Comparison of ENCODE assay signal across 16 cellular contexts in the genomic region with DNA sequence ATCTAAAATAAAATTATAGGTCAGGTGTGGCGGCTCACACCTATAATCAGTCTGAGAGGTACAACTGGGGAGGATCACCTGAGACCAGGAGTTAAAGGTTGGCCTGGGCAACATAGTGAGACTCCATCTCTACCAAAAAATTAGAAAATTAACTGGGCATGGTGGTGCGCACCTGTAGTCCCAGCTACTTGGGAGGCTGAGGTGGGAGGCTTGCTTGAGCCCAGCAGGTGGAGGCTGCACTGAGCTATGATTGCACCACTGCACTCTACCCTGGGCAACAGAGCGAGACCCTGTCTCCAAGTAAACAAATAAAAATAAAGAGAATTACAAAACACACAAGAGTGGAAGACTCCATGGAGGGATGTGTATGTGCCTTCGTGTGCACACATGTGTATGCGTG.
DNase-seq lines count a peak whose midpoint lies in the region; ATAC-seq and TF ChIP-seq lines count a peak whose summit lies in the region.
"Had no signal": no experiment of that assay in that cellular context is flagged by ENCODE, and none has a peak within 500 bp of the region (broad histone marks: within the 10 kb centered on the region; RNA-seq: fewer than 3 reads in every experiment).

No MANE protein-coding gene starts in this region.

- peak overlapping the region in 1 of 11 experiments; percentile 3; a peak in 1 of 22 replicates for H3K9ac ChIP-seq in BLaER1 treated with 17β-estradiol and CSF1 and Interleukin-3, amounts not matched to agents 10 nM and 100 nM
- H3K9ac ChIP-seq: GM23248 had no signal

- peak overlapping the region in 8 of 11 experiments; percentile 47 to 76 (median 61); a peak in 14 of 22 replicates for H3K4me2 ChIP-seq in BLaER1 treated with 17β-estradiol and CSF1 and Interleukin-3, amounts not matched to agents 10 nM and 100 nM

- no peaks in the 10 kb centered on the region for H3K36me3 Mint-ChIP-seq in WTC11
- H3K36me3 Mint-ChIP-seq in nephron (ENCODE audit: low read depth): no peaks in the 10 kb centered on the region
- H3K36me3 Mint-ChIP-seq: CD14-positive monocyte; CD8-positive, alpha-beta memory T cell had no signal

- H3K9me3 Mint-ChIP-seq in WTC11 (no peaks in the 10 kb centered on the region), nephron (no peaks in the 10 kb centered on the region)
- H3K9me3 Mint-ChIP-seq: CD14-positive monocyte; CD4-positive, alpha-beta T cell; CD8-positive, alpha-beta memory T cell; HFFc6 had no signal

- H3K27ac Mint-ChIP-seq in WTC11 (no peak overlapping the region), nephron (peak overlapping the region in 2 of 3 experiments; percentile 35 to 46)
- H3K27ac Mint-ChIP-seq: CD14-positive monocyte; CD4-positive, alpha-beta T cell; CD8-positive, alpha-beta memory T cell; HFFc6 had no signal

- peaks cover 30% of the 10 kb centered on the region for H3K4me1 Mint-ChIP-seq in WTC11
- H3K4me1 Mint-ChIP-seq in nephron: peaks cover 73% of the 10 kb centered on the region
- H3K4me1 Mint-ChIP-seq: CD14-positive monocyte had no signal

- no peak for DNase-seq in WTC11 (ENCODE audit: low spot score)
- no peak for DNase-seq in GM19240 (ENCODE audit: insufficient read length, low spot score)
- DNase-seq: CD4-positive, alpha-beta T cell; CD8-positive, alpha-beta memory T cell; DMS 273 treated with DMSO at 0.1 percent for 48 hours; DMS79 treated with DMSO at 0.1 percent for 48 hours; GF-D8; GM23248; H7; HFFc6 had no signal

- H4K20me1 ChIP-seq in BLaER1 treated with 17β-estradiol and CSF1 and Interleukin-3, amounts not matched to agents 10 nM and 100 nM: peaks cover 0 to 46% (median 8%) of the 10 kb centered on the region in 11 experiments; a peak in 8 of 22 replicates

- CTCF ChIA-PET in WTC11 (lab: Charles Lee): interaction anchor here (1.0 to 1.4 kb wide), 2 partner anchors 12 to 89 kb away, joined by 3 to 4 read pairs; no protein-coding TSS in a partner anchor

- H3K4me3 Mint-ChIP-seq in WTC11 (no peak overlapping the region), nephron (no peak overlapping the region)
- H3K4me3 Mint-ChIP-seq: CD14-positive monocyte; CD4-positive, alpha-beta T cell; CD8-positive, alpha-beta memory T cell; HFFc6 had no signal

- H3K4me1 ChIP-seq in BLaER1 treated with 17β-estradiol and CSF1 and Interleukin-3, amounts not matched to agents 10 nM and 100 nM: peaks cover 0 to 86% (median 67%) of the 10 kb centered on the region in 10 experiments; a peak in 17 of 20 replicates

- ATAC-seq in WTC11 (no peak), GM21447 (IDR thresholded peaks at IDR 0.05; ENCODE audit: unreplicated experiment) (no peak), HG02623 (IDR thresholded peaks at IDR 0.05; ENCODE audit: unreplicated experiment) (no peak)
- ATAC-seq: HCT116 had no signal

- H3K27me3 ChIP-seq in BLaER1 treated with 17β-estradiol and CSF1 and Interleukin-3, amounts not matched to agents 10 nM and 100 nM: no peaks in the 10 kb centered on the region

- peak overlapping the region in 2 of 11 experiments; percentile 47 to 51; a peak in 2 of 22 replicates for H3K27ac ChIP-seq in BLaER1 treated with 17β-estradiol and CSF1 and Interleukin-3, amounts not matched to agents 10 nM and 100 nM
- H3K27ac ChIP-seq: GM23248 had no signal

- POLR2A ChIA-PET in WTC11 (lab: Charles Lee): no interaction called here

- no peaks in the 10 kb centered on the region for H3K9me3 ChIP-seq in BLaER1 treated with 17β-estradiol and CSF1 and Interleukin-3, amounts not matched to agents 10 nM and 100 nM (replicated peaks in 1 of 11)

- H3K27me3 Mint-ChIP-seq in WTC11 (ENCODE audit: low read depth) (no peaks in the 10 kb centered on the region), nephron (ENCODE audit: low read depth) (no peaks in the 10 kb centered on the region)
- H3K27me3 Mint-ChIP-seq: CD4-positive, alpha-beta T cell had no signal

- H3K4me3 ChIP-seq in BLaER1 treated with 17β-estradiol and CSF1 and Interleukin-3, amounts not matched to agents 10 nM and 100 nM: no peak overlapping the region
- H3K4me3 ChIP-seq: GM23248 had no signal

- no peaks in the 10 kb centered on the region for H3K36me3 ChIP-seq in BLaER1 treated with 17β-estradiol and CSF1 and Interleukin-3, amounts not matched to agents 10 nM and 100 nM

- TF ChIP-seq CTCF in WTC11 (IDR thresholded peaks at IDR 0.05) (no peak), nephron (IDR thresholded peaks at IDR 0.05; ENCODE audit: unreplicated experiment in 3 of 3) (no peak)

TF ChIP-seq in WTC11, 78 proteins besides CTCF, POLR2A, EP300 and RAD21:
- TF ChIP-seq ZNF121 (CRISPR knock-in tag; IDR thresholded peaks at IDR 0.05): peak; percentile 77
- no peak for TF ChIP-seq JUN (CRISPR knock-in tag; IDR thresholded peaks at IDR 0.05)
- no peak for TF ChIP-seq MYBL2 (CRISPR knock-in tag; IDR thresholded peaks at IDR 0.05)
- TF ChIP-seq, protein P1, sequence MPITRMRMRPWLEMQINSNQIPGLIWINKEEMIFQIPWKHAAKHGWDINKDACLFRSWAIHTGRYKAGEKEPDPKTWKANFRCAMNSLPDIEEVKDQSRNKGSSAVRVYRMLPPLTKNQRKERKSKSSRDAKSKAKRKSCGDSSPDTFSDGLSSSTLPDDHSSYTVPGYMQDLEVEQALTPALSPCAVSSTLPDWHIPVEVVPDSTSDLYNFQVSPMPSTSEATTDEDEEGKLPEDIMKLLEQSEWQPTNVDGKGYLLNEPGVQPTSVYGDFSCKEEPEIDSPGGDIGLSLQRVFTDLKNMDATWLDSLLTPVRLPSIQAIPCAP (CRISPR knock-in tag; IDR thresholded peaks at IDR 0.05): no peak
- no peak for TF ChIP-seq NR3C1 (CRISPR knock-in tag; conservative IDR thresholded peaks at IDR 0.05; ENCODE audit: low read depth)
